In the genomic region with DNA sequence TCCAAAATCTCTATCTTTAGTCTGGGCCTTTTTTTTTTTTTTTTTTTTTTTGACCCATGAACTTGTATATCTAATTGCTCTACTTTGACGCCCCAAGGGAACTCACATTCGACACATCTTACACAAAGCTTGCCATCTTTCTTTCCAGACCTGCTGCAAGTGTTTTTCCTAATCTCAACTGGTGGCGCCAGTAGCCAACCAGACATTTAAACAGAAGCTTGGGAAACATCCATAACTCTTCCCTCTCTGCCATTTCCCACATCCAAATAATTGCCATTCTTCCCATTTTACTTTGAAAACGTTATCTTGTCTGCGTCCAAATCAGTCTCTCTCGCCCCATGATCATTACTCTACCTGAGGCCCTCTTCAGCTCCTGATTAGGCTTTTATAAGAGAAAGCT, we compare ENCODE assay signal across 28 cellular contexts.
"Had no signal": no experiment of that assay in that cellular context is flagged by ENCODE, and none has a peak within 500 bp of the region (broad histone marks: within the 10 kb centered on the region; RNA-seq: fewer than 3 reads in every experiment).

No MANE protein-coding gene starts in this region.

- H3K27ac ChIP-seq: adrenal gland, SK-N-MC had no signal

- H3K9me3 Mint-ChIP-seq: activated B cell treated with CpG ODN at 0.5 μM for 24 hours; activated CD4-positive, alpha-beta memory T cell treated with anti-CD3 and anti-CD28 coated beads for 36 hours; activated CD4-positive, alpha-beta T cell treated with anti-CD3 and anti-CD28 coated beads, Interleukin-2, amount 10 ng/mL, durations not matched to agents 24 days and 14 days; activated naive CD8-positive, alpha-beta T cell treated with anti-CD3 and anti-CD28 coated beads, Interleukin-2, amount 10 ng/mL, durations not matched to agents 7 days and 5 days; activated T-cell treated with anti-CD3 and anti-CD28 coated beads, Interleukin-2, amount 50 U/mL, for 72 hours; activated T-helper 2 cell treated with anti-CD3 and anti-CD28 coated beads, Interferon-gamma antibody, Interleukin-2, Interleukin-4, amounts not matched to agents 10 μg/mL and 5 μg/mL and 100 μg/mL, durations not matched to agents 14 hours and 24 hours and 36 hours had no signal

- H3K4me1 Mint-ChIP-seq: activated B cell treated with CpG ODN at 0.5 μM for 24 hours; activated CD4-positive, alpha-beta T cell treated with anti-CD3 and anti-CD28 coated beads, Interleukin-2, amount 10 ng/mL, durations not matched to agents 24 days and 14 days; activated naive CD8-positive, alpha-beta T cell treated with anti-CD3 and anti-CD28 coated beads, Interleukin-2, amount 10 ng/mL, durations not matched to agents 7 days and 5 days; T-cell had no signal

- H3K27me3 ChIP-seq: adrenal gland had no signal

- H3K4me1 ChIP-seq: adrenal gland had no signal

- H3K4me3 Mint-ChIP-seq: activated B cell treated with CpG ODN at 0.5 μM for 24 hours; activated CD4-positive, alpha-beta memory T cell treated with anti-CD3 and anti-CD28 coated beads for 36 hours; activated CD4-positive, alpha-beta T cell treated with anti-CD3 and anti-CD28 coated beads, Interleukin-2, amount 10 ng/mL, durations not matched to agents 24 days and 14 days; activated naive CD8-positive, alpha-beta T cell treated with anti-CD3 and anti-CD28 coated beads, Interleukin-2, amount 10 ng/mL, durations not matched to agents 7 days and 5 days; activated T-cell treated with anti-CD3 and anti-CD28 coated beads, Interleukin-2, amount 50 U/mL, for 72 hours; T-cell had no signal

- ATAC-seq: activated T-cell treated with anti-CD3 and anti-CD28 coated beads, Interleukin-2, amount 50 U/mL, for 72 hours; Panc1; Right ventricle myocardium inferior; T-cell had no signal

- H3K9me3 ChIP-seq: adrenal gland had no signal

- H3K4me3 ChIP-seq: adrenal gland, SK-N-MC had no signal

- H3K36me3 Mint-ChIP-seq: activated CD4-positive, alpha-beta memory T cell treated with anti-CD3 and anti-CD28 coated beads for 36 hours; activated naive CD8-positive, alpha-beta T cell treated with anti-CD3 and anti-CD28 coated beads, Interleukin-2, amount 10 ng/mL, durations not matched to agents 7 days and 5 days; T-cell had no signal

- FAIRE-seq: bronchial epithelial cell, TTC549 had no signal

- DNase-seq: activated B cell treated with CpG ODN at 0.5 μM for 24 hours; activated CD4-positive, alpha-beta memory T cell treated with anti-CD3 and anti-CD28 coated beads for 36 hours; activated CD4-positive, alpha-beta T cell treated with anti-CD3 and anti-CD28 coated beads for 1 hour; activated CD4-positive, alpha-beta T cell treated with anti-CD3 and anti-CD28 coated beads, Interleukin-2, amount 10 ng/mL, durations not matched to agents 24 days and 14 days; activated naive CD4-positive, alpha-beta T cell treated with anti-CD3 and anti-CD28 coated beads, Interleukin-2, amount 50 U/mL, for 16 hours; activated naive CD8-positive, alpha-beta T cell treated with anti-CD3 and anti-CD28 coated beads, Interleukin-2, amount 10 ng/mL, durations not matched to agents 7 days and 5 days; activated T-cell treated with anti-CD3 and anti-CD28 coated beads, Interleukin-2, amount 50 U/mL, for 72 hours; adrenal gland; aorta; central memory CD4-positive, alpha-beta T cell; cortex of kidney; Karpas-422; NCI-H1048; NCI-H2029; NCI-H446; NCI-H524 treated with DMSO at 0.1 percent for 48 hours; NCI-H774; NK-92 treated with Interleukin-12 subunit alpha and Interleukin-12 subunit beta, amount 100 ng/mL, for 24 hours; RPMI8226; T-cell; T-helper 2 cell; T1000 had no signal

- H3K27ac Mint-ChIP-seq: activated B cell treated with CpG ODN at 0.5 μM for 24 hours; activated CD4-positive, alpha-beta memory T cell treated with anti-CD3 and anti-CD28 coated beads for 36 hours; activated CD4-positive, alpha-beta T cell treated with anti-CD3 and anti-CD28 coated beads, Interleukin-2, amount 10 ng/mL, durations not matched to agents 24 days and 14 days; activated naive CD8-positive, alpha-beta T cell treated with anti-CD3 and anti-CD28 coated beads, Interleukin-2, amount 10 ng/mL, durations not matched to agents 7 days and 5 days; activated T-cell treated with anti-CD3 and anti-CD28 coated beads, Interleukin-2, amount 50 U/mL, for 72 hours; activated T-helper 2 cell treated with anti-CD3 and anti-CD28 coated beads, Interferon-gamma antibody, Interleukin-2, Interleukin-4, amounts not matched to agents 10 μg/mL and 5 μg/mL and 100 μg/mL, durations not matched to agents 14 hours and 24 hours and 36 hours; T-cell had no signal

- H3K27me3 Mint-ChIP-seq: activated CD4-positive, alpha-beta T cell treated with anti-CD3 and anti-CD28 coated beads, Interleukin-2, amount 10 ng/mL, durations not matched to agents 24 days and 14 days had no signal

- H3K36me3 ChIP-seq: adrenal gland had no signal
